Comparison of ENCODE assay signal across 8 cellular contexts in genomic region chr10:44981172-44982113, GRCh38. TPM values are rescaled to one million over a fixed set of nuclear protein-coding genes. Genes with fewer than 3 reads are reported as not detected.
DNase-seq lines count a peak whose midpoint lies in the region; ATAC-seq and FAIRE-seq lines count a peak whose summit lies in the region.

No MANE protein-coding gene starts in this region.

- H3K4me3 Mint-ChIP-seq in activated T-helper 17 cell treated with anti-CD3 and anti-CD28 coated beads, Interleukin-2, amount 50 U/mL, for 72 hours = no peak overlapping the region
- H3K4me3 Mint-ChIP-seq in activated naive CD4-positive, alpha-beta T cell treated with anti-CD3 and anti-CD28 coated beads for 36 hours = no peak overlapping the region

- peak overlapping the region; percentile 67 for H3K27ac ChIP-seq in substantia nigra (ENCODE audit: low read depth, low read length, poor library complexity, severe bottlenecking)

- FAIRE-seq in GM18507 (lab: Jason Lieb, UNC) = peak; percentile 72

- ATAC-seq in HG03196 (IDR thresholded peaks at IDR 0.05; ENCODE audit: unreplicated experiment) (peak; percentile 38), GM21381 (IDR thresholded peaks at IDR 0.05; ENCODE audit: unreplicated experiment) (no peak), HG02970 (IDR thresholded peaks at IDR 0.05; ENCODE audit: low FRiP score, unreplicated experiment) (no peak)
- peak; percentile 45 for ATAC-seq in activated T-helper 17 cell treated with anti-CD3 and anti-CD28 coated beads, Interleukin-2, amount 50 U/mL, for 72 hours (replicated peaks)

- intact Hi-C loops in activated naive CD4-positive, alpha-beta T cell treated with anti-CD3 and anti-CD28 coated beads for 36 hours (cut with micrococcal nuclease) = no loop called here

- DNase-seq in GM18507 (ENCODE audit: extremely low spot score, insufficient read length, low read depth) (no peak), hepatic stellate cell (ENCODE audit: low spot score) (peak; percentile 84), substantia nigra (lab: John Stamatoyannopoulos, UW) (peak in 12 of 49 donors; percentile 33 to 77 (median 52))
- DNase-seq in activated naive CD4-positive, alpha-beta T cell treated with anti-CD3 and anti-CD28 coated beads for 36 hours = no peak

- H3K27me3 Mint-ChIP-seq in activated T-helper 17 cell treated with anti-CD3 and anti-CD28 coated beads, Interleukin-2, amount 50 U/mL, for 72 hours = peaks cover 3% of the 10 kb centered on the region
- H3K27me3 Mint-ChIP-seq in activated naive CD4-positive, alpha-beta T cell treated with anti-CD3 and anti-CD28 coated beads for 36 hours (ENCODE audit: low read depth) = no peaks in the 10 kb centered on the region

- H3K27ac Mint-ChIP-seq in activated T-helper 17 cell treated with anti-CD3 and anti-CD28 coated beads, Interleukin-2, amount 50 U/mL, for 72 hours = no peak overlapping the region
- no peak overlapping the region for H3K27ac Mint-ChIP-seq in activated naive CD4-positive, alpha-beta T cell treated with anti-CD3 and anti-CD28 coated beads for 36 hours

- CTCF ChIA-PET in activated naive CD4-positive, alpha-beta T cell treated with anti-CD3 and anti-CD28 coated beads for 36 hours (lab: Charles Lee) = interaction anchor here (1.1 kb wide), 1 partner anchor 18 kb away, joined by 4 read pairs; no protein-coding TSS in a partner anchor

- H3K9me3 Mint-ChIP-seq in activated T-helper 17 cell treated with anti-CD3 and anti-CD28 coated beads, Interleukin-2, amount 50 U/mL, for 72 hours = no peaks in the 10 kb centered on the region
- H3K9me3 Mint-ChIP-seq in activated naive CD4-positive, alpha-beta T cell treated with anti-CD3 and anti-CD28 coated beads for 36 hours = no peaks in the 10 kb centered on the region

- H3K36me3 Mint-ChIP-seq in activated T-helper 17 cell treated with anti-CD3 and anti-CD28 coated beads, Interleukin-2, amount 50 U/mL, for 72 hours (ENCODE audit: low read depth) = no peaks in the 10 kb centered on the region
- no peaks in the 10 kb centered on the region for H3K36me3 Mint-ChIP-seq in activated naive CD4-positive, alpha-beta T cell treated with anti-CD3 and anti-CD28 coated beads for 36 hours (ENCODE audit: low read depth)

- H3K4me1 Mint-ChIP-seq in activated T-helper 17 cell treated with anti-CD3 and anti-CD28 coated beads, Interleukin-2, amount 50 U/mL, for 72 hours = no peaks in the 10 kb centered on the region
- peaks cover 7% of the 10 kb centered on the region for H3K4me1 Mint-ChIP-seq in activated naive CD4-positive, alpha-beta T cell treated with anti-CD3 and anti-CD28 coated beads for 36 hours (ENCODE audit: low read depth)

RNA-seq across cellular contexts. Expression of gene DEPP1, which starts 2.8 kb away (rescaled TPM):
- 1 to 10 TPM in 1 of 2 donors, under 1 TPM in 1; 0.73 to 2.0 TPM for total RNA-seq in activated T-helper 17 cell treated with anti-CD3 and anti-CD28 coated beads, Interleukin-2, amount 50 U/mL, for 72 hours
- total RNA-seq in activated naive CD4-positive, alpha-beta T cell treated with anti-CD3 and anti-CD28 coated beads for 36 hours = 1 to 10 TPM; 2.4 to 3.2 TPM

RNA-seq across cellular contexts. Expression of gene ZNF22, which starts 19.3 kb away (rescaled TPM):
- 10 to 100 TPM in 1 of 2 donors, 1 to 10 TPM in 1; 7.3 to 12.6 TPM for total RNA-seq in activated T-helper 17 cell treated with anti-CD3 and anti-CD28 coated beads, Interleukin-2, amount 50 U/mL, for 72 hours
- 10 to 100 TPM; 18.7 to 19.5 TPM for total RNA-seq in activated naive CD4-positive, alpha-beta T cell treated with anti-CD3 and anti-CD28 coated beads for 36 hours

RNA-seq across cellular contexts. Expression of gene RASSF4, which starts 21.8 kb away (rescaled TPM):
- 1 to 10 TPM; 1.7 to 4.4 TPM for total RNA-seq in activated T-helper 17 cell treated with anti-CD3 and anti-CD28 coated beads, Interleukin-2, amount 50 U/mL, for 72 hours
- total RNA-seq in activated naive CD4-positive, alpha-beta T cell treated with anti-CD3 and anti-CD28 coated beads for 36 hours = 1 to 10 TPM; 1.1 to 2.2 TPM

Comparison
In these comparisons a context has a peak if more than half of its experiments do, and no peak if none do; other contexts are left out.
1. ATAC-seq: peak in HG03196 (single experiment) and activated T-helper 17 cell treated with anti-CD3 and anti-CD28 coated beads, Interleukin-2, amount 50 U/mL, for 72 hours (single experiment); none in GM21381 (single experiment) and HG02970 (single experiment).